8 cellular contexts compared by ENCODE assay signal in genomic region chr2:46296840-46297545, GRCh38. TPM values are rescaled to one million over a fixed set of nuclear protein-coding genes. Genes with fewer than 3 reads are reported as not detected.
DNase-seq lines count a peak whose midpoint lies in the region; ATAC-seq and TF ChIP-seq lines count a peak whose summit lies in the region.

EPAS1 (plus strand) TSS chr2:46297407; CDS start chr2:46297912, 505 bp downstream.

- peak within 1 kb of the TSS; percentile 73 for H3K27ac Mint-ChIP-seq in activated CD4-positive, alpha-beta T cell treated with anti-CD3 and anti-CD28 coated beads, Interleukin-2, amount 10 ng/mL, durations not matched to agents 7 days and 5 days

- peak within 1 kb of the TSS; percentile 74 for H3K4me3 ChIP-seq in coronary artery

- peaks cover 74% of the 10 kb centered on the region for H3K27me3 Mint-ChIP-seq in activated CD4-positive, alpha-beta T cell treated with anti-CD3 and anti-CD28 coated beads, Interleukin-2, amount 10 ng/mL, durations not matched to agents 7 days and 5 days

- ATAC-seq in HG02870 (IDR thresholded peaks at IDR 0.05; ENCODE audit: unreplicated experiment), result peak; percentile 65

- peaks cover 32% of the 10 kb centered on the region for H3K4me1 Mint-ChIP-seq in activated CD4-positive, alpha-beta T cell treated with anti-CD3 and anti-CD28 coated beads, Interleukin-2, amount 10 ng/mL, durations not matched to agents 7 days and 5 days

- DNase-seq in NCI-H1417 (lab: John Stamatoyannopoulos, UW) (peak; percentile 66 to 72 (median 72)), NCI-H1417 treated with DMSO at 0.1 percent for 48 hours (lab: John Stamatoyannopoulos, UW) (no peak), NCI-H2171 treated with DMSO at 0.1 percent for 48 hours (lab: John Stamatoyannopoulos, UW) (peak; percentile 57), coronary artery (ENCODE audit: low spot score) (peak; percentile 97)
- peak; percentile 87 for DNase-seq in activated CD4-positive, alpha-beta T cell treated with anti-CD3 and anti-CD28 coated beads, Interleukin-2, amount 10 ng/mL, durations not matched to agents 7 days and 5 days
- peak in 3 of 4 experiments; percentile 47 to 72 (median 48) for DNase-seq in stimulated activated CD4-positive, alpha-beta T cell treated with anti-CD3 and anti-CD28 coated beads, Interleukin-1b, Interleukin-23, amount 100 ng/mL, for 24 hours (ENCODE audit: low read depth in 4 of 4, low spot score in 1 of 4)

- CTCF ChIA-PET in activated CD4-positive, alpha-beta T cell treated with anti-CD3 and anti-CD28 coated beads, Interleukin-2, amount 10 ng/mL, durations not matched to agents 7 days and 5 days (lab: Charles Lee), result interaction anchor here (1.3 kb wide), 1 partner anchor 234 kb away, joined by 5 read pairs; no protein-coding TSS in a partner anchor

- H3K27ac ChIP-seq in coronary artery, result peak within 1 kb of the TSS; percentile 88 to 99
- H3K27ac ChIP-seq in layer of hippocampus (ENCODE audit: low read depth, low read length), result peak within 1 kb of the TSS; percentile 89

- POLR2A ChIA-PET in activated CD4-positive, alpha-beta T cell treated with anti-CD3 and anti-CD28 coated beads, Interleukin-2, amount 10 ng/mL, durations not matched to agents 7 days and 5 days (lab: Charles Lee), result no interaction called here

- no peaks in the 10 kb centered on the region for H3K9me3 Mint-ChIP-seq in activated CD4-positive, alpha-beta T cell treated with anti-CD3 and anti-CD28 coated beads, Interleukin-2, amount 10 ng/mL, durations not matched to agents 7 days and 5 days

- TF ChIP-seq CTCF in coronary artery (IDR thresholded peaks at IDR 0.05), result no peak

- H3K36me3 Mint-ChIP-seq in activated CD4-positive, alpha-beta T cell treated with anti-CD3 and anti-CD28 coated beads, Interleukin-2, amount 10 ng/mL, durations not matched to agents 7 days and 5 days (ENCODE audit: low read depth), result no peaks in the 10 kb centered on the region

- H3K27me3 ChIP-seq in layer of hippocampus (ENCODE audit: control insufficient read depth, insufficient read depth, low read length), result peaks cover 2% of the 10 kb centered on the region

- H3K4me3 Mint-ChIP-seq in activated CD4-positive, alpha-beta T cell treated with anti-CD3 and anti-CD28 coated beads, Interleukin-2, amount 10 ng/mL, durations not matched to agents 7 days and 5 days, result peak within 1 kb of the TSS; percentile 84

RNA-seq across cellular contexts. Expression of gene EPAS1, which starts in this region (rescaled TPM):
- 1 to 10 TPM; 6.9 to 7.9 TPM for total RNA-seq in activated CD4-positive, alpha-beta T cell treated with anti-CD3 and anti-CD28 coated beads, Interleukin-2, amount 10 ng/mL, durations not matched to agents 7 days and 5 days
